ENCODE assay signal across 27 cellular contexts in genomic region chr3:16504692-16505091, GRCh38. TPM values are rescaled to one million over a fixed set of nuclear protein-coding genes. Genes with fewer than 3 reads are reported as not detected.
DNase-seq lines count a peak whose midpoint lies in the region; ATAC-seq and TF ChIP-seq lines count a peak whose summit lies in the region.
"Had no signal": no experiment of that assay in that cellular context is flagged by ENCODE, and none has a peak within 500 bp of the region (broad histone marks: within the 10 kb centered on the region; RNA-seq: fewer than 3 reads in every experiment).

No MANE protein-coding gene starts in this region.

- H3K27ac Mint-ChIP-seq in natural killer cell treated with Interleukin-12 subunit alpha and Interleukin-12 subunit beta and Interleukin-15 and Interleukin-18, amount 100 ng/mL, for 72 hours: peak overlapping the region; percentile 77 to 93
- H3K27ac Mint-ChIP-seq in natural killer cell (peak overlapping the region in 1 of 2 donors; percentile 67), GM23338 (no peak overlapping the region)

- peaks cover 80 to 82% of the 10 kb centered on the region in 2 donors for H3K4me1 Mint-ChIP-seq in natural killer cell treated with Interleukin-12 subunit alpha and Interleukin-12 subunit beta and Interleukin-15 and Interleukin-18, amount 100 ng/mL, for 72 hours (ENCODE audit: low read depth in 2 of 2)
- H3K4me1 Mint-ChIP-seq in natural killer cell (peaks cover 72 to 85% of the 10 kb centered on the region in 2 donors), GM23338 (peaks cover 14% of the 10 kb centered on the region)

- DNase-seq in natural killer cell treated with Interleukin-12 subunit alpha and Interleukin-12 subunit beta and Interleukin-15 and Interleukin-18, amount 100 ng/mL, for 72 hours (ENCODE audit: low spot score): no peak
- DNase-seq in natural killer cell: no peak
- no peak for DNase-seq in Karpas-422
- no peak for DNase-seq in GM23338 (ENCODE audit: low spot score)
- no peak for DNase-seq in SIG-M5 (lab: John Stamatoyannopoulos, UW)
- DNase-seq in stimulated activated CD4-positive, alpha-beta T cell treated with anti-CD3 and anti-CD28 coated beads, Interleukin-4, amount 100 ng/mL, for 24 hours: no peak
- DNase-seq: activated CD4-positive, alpha-beta T cell treated with anti-CD3 and anti-CD28 coated beads, Interleukin-2, amount 50 U/mL, for 1 hour; DND-41; mammary epithelial cell; NCI-H1092 treated with DMSO at 0.1 percent for 48 hours; NCI-H187; NCI-H2171; NCI-H510A treated with DMSO at 0.1 percent for 48 hours; SHP77 treated with DMSO at 0.1 percent for 48 hours; stimulated activated CD4-positive, alpha-beta T cell treated with anti-CD3 and anti-CD28 coated beads, Interleukin-2, amount 100 ng/mL, for 24 hours had no signal

- no peak for ATAC-seq in natural killer cell treated with Interleukin-12 subunit alpha and Interleukin-12 subunit beta and Interleukin-15 and Interleukin-18, amount 100 ng/mL, for 72 hours
- ATAC-seq in natural killer cell (no peak), GM23338 (no peak)
- ATAC-seq: HepG2, Panc1 had no signal

- intact Hi-C loops in natural killer cell (cut with micrococcal nuclease): no loop called here

- H3K4me3 Mint-ChIP-seq in natural killer cell treated with Interleukin-12 subunit alpha and Interleukin-12 subunit beta and Interleukin-15 and Interleukin-18, amount 100 ng/mL, for 72 hours: peak overlapping the region; percentile 74
- H3K4me3 Mint-ChIP-seq in natural killer cell (no peak overlapping the region), GM23338 (no peak overlapping the region)
- H3K4me3 Mint-ChIP-seq: neural crest cell had no signal

- peaks cover 51% of the 10 kb centered on the region for H4K20me1 ChIP-seq in Karpas-422 (ENCODE audit: insufficient read depth, low read depth, low read length)
- H4K20me1 ChIP-seq in GM23338 (replicated peaks; ENCODE audit: insufficient read depth): no peaks in the 10 kb centered on the region

- H3K9me2 ChIP-seq in Karpas-422 (replicated peaks; ENCODE audit: insufficient read depth, low read length) (no peaks in the 10 kb centered on the region), GM23338 (ENCODE audit: insufficient read depth) (peaks cover 7% of the 10 kb centered on the region; the same call in 1 of the 2 replicates)

- peaks cover 100% of the 10 kb centered on the region for H3K4me1 ChIP-seq in Karpas-422 (ENCODE audit: low read length)
- H3K4me1 ChIP-seq in subcutaneous abdominal adipose tissue (ENCODE audit: control insufficient read depth in 5 of 5, insufficient read depth in 5 of 5, low read length in 5 of 5): peaks cover 6 to 51% (median 41%) of the 10 kb centered on the region in 5 donors
- H3K4me1 ChIP-seq in GM23338 (ENCODE audit: insufficient read depth): peaks cover 17% of the 10 kb centered on the region
- H3K4me1 ChIP-seq: parathyroid adenoma had no signal

- no peaks in the 10 kb centered on the region for H3K27me3 Mint-ChIP-seq in natural killer cell treated with Interleukin-12 subunit alpha and Interleukin-12 subunit beta and Interleukin-15 and Interleukin-18, amount 100 ng/mL, for 72 hours
- no peaks in the 10 kb centered on the region for H3K27me3 Mint-ChIP-seq in natural killer cell (ENCODE audit: low read depth in 2 of 2)
- H3K27me3 Mint-ChIP-seq in GM23338 (ENCODE audit: insufficient read depth, low read depth, poor library complexity): peaks cover 3% of the 10 kb centered on the region

- peaks cover 46% of the 10 kb centered on the region for H3K36me3 Mint-ChIP-seq in natural killer cell treated with Interleukin-12 subunit alpha and Interleukin-12 subunit beta and Interleukin-15 and Interleukin-18, amount 100 ng/mL, for 72 hours
- H3K36me3 Mint-ChIP-seq in natural killer cell: peaks cover 10% of the 10 kb centered on the region
- H3K36me3 Mint-ChIP-seq in GM23338 (ENCODE audit: low read depth): no peaks in the 10 kb centered on the region

- H3K79me2 ChIP-seq in Karpas-422 (ENCODE audit: low read length) (peaks cover 100% of the 10 kb centered on the region), GM23338 (replicated peaks; ENCODE audit: insufficient read depth) (no peaks in the 10 kb centered on the region)
- H3K79me2 ChIP-seq: parathyroid adenoma had no signal

- TF ChIP-seq CTCF in natural killer cell (IDR thresholded peaks at IDR 0.05) (no peak), GM23338 (conservative IDR thresholded peaks at IDR 0.05; ENCODE audit: low read depth in 2 of 2) (no peak)

- H3K9ac ChIP-seq in Karpas-422 (ENCODE audit: low read length): peak overlapping the region; percentile 55
- no peak overlapping the region for H3K9ac ChIP-seq in subcutaneous abdominal adipose tissue (ENCODE audit: low read length in 5 of 5)
- H3K9ac ChIP-seq: BLaER1, parathyroid adenoma had no signal

- H3K9me3 Mint-ChIP-seq in natural killer cell treated with Interleukin-12 subunit alpha and Interleukin-12 subunit beta and Interleukin-15 and Interleukin-18, amount 100 ng/mL, for 72 hours: peaks cover 4% of the 10 kb centered on the region
- no peaks in the 10 kb centered on the region for H3K9me3 Mint-ChIP-seq in natural killer cell
- no peaks in the 10 kb centered on the region for H3K9me3 Mint-ChIP-seq in GM23338
- H3K9me3 Mint-ChIP-seq: neural crest cell had no signal

- peak overlapping the region; percentile 99 for H3K27ac ChIP-seq in Karpas-422 (ENCODE audit: low read length)
- H3K27ac ChIP-seq in angular gyrus (ENCODE audit: low read depth, low read length): peak overlapping the region; percentile 22
- peak overlapping the region; percentile 0 for H3K27ac ChIP-seq in subcutaneous abdominal adipose tissue (ENCODE audit: low read depth, low read length)
- no peak overlapping the region for H3K27ac ChIP-seq in GM23338 (ENCODE audit: low read depth)
- H3K27ac ChIP-seq: BLaER1, HL-60, parathyroid adenoma, right atrium auricular region, suprapubic skin, VCaP had no signal

- H3K4me3 ChIP-seq in Karpas-422 (ENCODE audit: low read length) (peak overlapping the region; percentile 31; the same call in 1 of the 2 replicates), subcutaneous abdominal adipose tissue (ENCODE audit: low read depth in 1 of 5, low read length in 5 of 5) (no peak overlapping the region), GM23338 (no peak overlapping the region)
- H3K4me3 ChIP-seq: BLaER1, right atrium auricular region, smooth muscle cell, suprapubic skin had no signal

- H3K4me2 ChIP-seq in Karpas-422 (ENCODE audit: low read depth, low read length, poor library complexity, severe bottlenecking) (peak overlapping the region; percentile 74), GM23338 (no peak overlapping the region)
- H3K4me2 ChIP-seq: BLaER1, smooth muscle cell had no signal

- no peak overlapping the region for H2AFZ ChIP-seq in Karpas-422 (ENCODE audit: low read length)
- no peak overlapping the region for H2AFZ ChIP-seq in GM23338
- H2AFZ ChIP-seq: parathyroid adenoma had no signal

- no peaks in the 10 kb centered on the region for H3F3A ChIP-seq in GM23338 (replicated peaks; ENCODE audit: low read depth)

- H3K36me3 ChIP-seq in Karpas-422 (ENCODE audit: insufficient read depth, low read length): peaks cover 71% of the 10 kb centered on the region
- peaks cover 3 to 25% (median 9%) of the 10 kb centered on the region in 5 donors for H3K36me3 ChIP-seq in subcutaneous abdominal adipose tissue (ENCODE audit: control insufficient read depth in 5 of 5, insufficient read depth in 5 of 5, low read length in 5 of 5)
- no peaks in the 10 kb centered on the region for H3K36me3 ChIP-seq in GM23338 (ENCODE audit: insufficient read depth)
- H3K36me3 ChIP-seq: right atrium auricular region, suprapubic skin had no signal

- H3K27me3 ChIP-seq in Karpas-422 (ENCODE audit: low read length) (no peaks in the 10 kb centered on the region), subcutaneous abdominal adipose tissue (ENCODE audit: control insufficient read depth in 5 of 5, insufficient read depth in 4 of 5, low read length in 5 of 5) (no peaks in the 10 kb centered on the region), GM23338 (ENCODE audit: insufficient read depth) (no peaks in the 10 kb centered on the region)
- H3K27me3 ChIP-seq: BLaER1, right atrium auricular region, suprapubic skin had no signal

- H3K9me3 ChIP-seq in Karpas-422 (ENCODE audit: low read length): no peaks in the 10 kb centered on the region
- no peaks in the 10 kb centered on the region for H3K9me3 ChIP-seq in subcutaneous abdominal adipose tissue (ENCODE audit: control insufficient read depth in 5 of 5, low read length in 5 of 5)
- H3K9me3 ChIP-seq: right atrium auricular region, suprapubic skin had no signal

TF ChIP-seq in GM23338, 12 proteins besides CTCF, POLR2A, EP300 and RAD21:
- TF ChIP-seq, protein P1, sequence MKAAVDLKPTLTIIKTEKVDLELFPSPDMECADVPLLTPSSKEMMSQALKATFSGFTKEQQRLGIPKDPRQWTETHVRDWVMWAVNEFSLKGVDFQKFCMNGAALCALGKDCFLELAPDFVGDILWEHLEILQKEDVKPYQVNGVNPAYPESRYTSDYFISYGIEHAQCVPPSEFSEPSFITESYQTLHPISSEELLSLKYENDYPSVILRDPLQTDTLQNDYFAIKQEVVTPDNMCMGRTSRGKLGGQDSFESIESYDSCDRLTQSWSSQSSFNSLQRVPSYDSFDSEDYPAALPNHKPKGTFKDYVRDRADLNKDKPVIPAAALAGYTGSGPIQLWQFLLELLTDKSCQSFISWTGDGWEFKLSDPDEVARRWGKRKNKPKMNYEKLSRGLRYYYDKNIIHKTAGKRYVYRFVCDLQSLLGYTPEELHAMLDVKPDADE (IDR thresholded peaks at IDR 0.05): no peak
- TF ChIP-seq EZH2phosphoT487 (IDR thresholded peaks at IDR 0.05; ENCODE audit: unreplicated experiment) (no peak), STAT1 (IDR thresholded peaks at IDR 0.05; ENCODE audit: unreplicated experiment) (no peak), ZNF114 (CRISPR knock-in tag; IDR thresholded peaks at IDR 0.05) (no peak), JUNB (IDR thresholded peaks at IDR 0.05; ENCODE audit: unreplicated experiment) (no peak), EZH2 (IDR thresholded peaks at IDR 0.05; ENCODE audit: low read depth, unreplicated experiment) (no peak)

RNA-seq across cellular contexts. Expression of gene RFTN1, which starts 8.8 kb away (rescaled TPM):
- total RNA-seq in natural killer cell treated with Interleukin-12 subunit alpha and Interleukin-12 subunit beta and Interleukin-15 and Interleukin-18, amount 100 ng/mL, for 72 hours: 100 to 1,000 TPM; 194 to 201 TPM
- total RNA-seq in natural killer cell: 100 to 1,000 TPM; 112 to 135 (median 115) TPM
- 291 and 375 TPM in 2 replicates for total RNA-seq in Karpas-422 (2014; rRNA removed; shearing (Covaris generic); ENCODE audit: low replicate concordance)
- total RNA-seq in GM23338 (2014; rRNA removed; shearing (Covaris generic)): 6.8 and 7.2 TPM in 2 replicates
- 3.3 and 4.6 TPM in 2 replicates for polyA plus RNA-seq in GM23338 (2016; fragmentation: Nextera tagmentation; extraction: Ambion mirVana)
- total RNA-seq: HepG2 had no signal
- polyA plus RNA-seq: HepG2 had no signal

Comparison
In these comparisons a context has a peak if more than half of its experiments do, and no peak if none do; other contexts are left out.
1. RNA of gene RFTN1, which starts 8.8 kb away (total RNA-seq): 291 to 375 TPM in Karpas-422, 194 to 201 TPM in natural killer cell treated with Interleukin-12 subunit alpha and Interleukin-12 subunit beta and Interleukin-15 and Interleukin-18, amount 100 ng/mL, for 72 hours and 112 to 135 TPM in natural killer cell; 6.8 to 7.2 TPM in GM23338; every median in the first group is over 10 times any median in the second.